In the genomic region with DNA sequence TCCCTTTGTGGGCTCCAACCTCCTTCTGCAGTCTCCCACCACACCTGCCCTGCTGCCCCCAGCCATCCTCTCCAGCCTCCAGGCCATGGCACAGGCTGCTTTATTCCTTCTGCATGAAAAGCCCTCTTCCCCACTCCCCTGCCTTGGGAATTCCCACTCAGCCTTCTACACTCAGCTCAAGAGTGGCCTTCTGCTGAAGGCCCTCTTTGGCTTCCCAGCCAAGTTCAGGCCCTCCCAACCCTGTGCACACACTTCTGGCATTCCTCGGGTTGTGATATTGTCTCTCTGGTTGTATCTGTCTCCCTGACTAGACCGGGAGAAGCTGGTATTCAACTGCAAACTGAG, we compare ENCODE assay signal across 16 cellular contexts. TPM values are rescaled to one million over a fixed set of nuclear protein-coding genes. Genes with fewer than 3 reads are reported as not detected.
DNase-seq lines count a peak whose midpoint lies in the region; ATAC-seq, FAIRE-seq and TF ChIP-seq lines count a peak whose summit lies in the region.
"Had no signal": no experiment of that assay in that cellular context is flagged by ENCODE, and none has a peak within 500 bp of the region (broad histone marks: within the 10 kb centered on the region; RNA-seq: fewer than 3 reads in every experiment).

No MANE protein-coding gene starts in this region.

- TF ChIP-seq CTCF in HepG2 (CRISPR knock-in tag; IDR thresholded peaks at IDR 0.05) (no peak), right lobe of liver (IDR thresholded peaks at IDR 0.05) (no peak), glutamatergic neuron (IDR thresholded peaks at IDR 0.05; ENCODE audit: partially characterized antibody, unreplicated experiment) (no peak), osteoblast (IDR thresholded peaks at IDR 0.05; ENCODE audit: extremely low read depth, low read depth, low read length) (no peak)

- H3K9me3 Mint-ChIP-seq in glutamatergic neuron (ENCODE audit: unreplicated experiment) = peaks cover 12% of the 10 kb centered on the region
- no peaks in the 10 kb centered on the region for H3K9me3 Mint-ChIP-seq in activated CD4-positive, alpha-beta T cell treated with anti-CD3 and anti-CD28 coated beads for 36 hours (ENCODE audit: low read depth)
- H3K9me3 Mint-ChIP-seq: activated naive CD4-positive, alpha-beta T cell treated with anti-CD3 and anti-CD28 coated beads, Interleukin-2, amount 50 U/mL, for 24 hours; stimulated activated naive CD8-positive, alpha-beta T cell treated with anti-CD3 and anti-CD28 coated beads, Interleukin-15, amount 100 ng/mL, for 72 hours had no signal

- ATAC-seq in HepG2 (peak; percentile 19), right lobe of liver (no peak), HG03469 (IDR thresholded peaks at IDR 0.05; ENCODE audit: unreplicated experiment) (no peak)
- no peak for ATAC-seq in activated CD4-positive, alpha-beta T cell treated with anti-CD3 and anti-CD28 coated beads for 36 hours
- ATAC-seq: activated CD8-positive, alpha-beta memory T cell treated with anti-CD3 and anti-CD28 coated beads, Interleukin-2, amount 10 ng/mL, durations not matched to agents 7 days and 5 days; stimulated activated naive CD8-positive, alpha-beta T cell treated with anti-CD3 and anti-CD28 coated beads, Interleukin-15, amount 100 ng/mL, for 72 hours had no signal

- H3K4me2 ChIP-seq in HepG2 (ENCODE audit: low read depth, low read length) (peak overlapping the region; percentile 91), osteoblast (ENCODE audit: insufficient read depth, low read length) (peak overlapping the region; percentile 34)

- H3K36me3 Mint-ChIP-seq in glutamatergic neuron (ENCODE audit: unreplicated experiment) = no peaks in the 10 kb centered on the region
- H3K36me3 Mint-ChIP-seq in activated CD4-positive, alpha-beta T cell treated with anti-CD3 and anti-CD28 coated beads for 36 hours (ENCODE audit: low read depth) = no peaks in the 10 kb centered on the region
- H3K36me3 Mint-ChIP-seq: activated CD8-positive, alpha-beta memory T cell treated with anti-CD3 and anti-CD28 coated beads, Interleukin-2, amount 10 ng/mL, durations not matched to agents 7 days and 5 days; activated naive CD4-positive, alpha-beta T cell treated with anti-CD3 and anti-CD28 coated beads, Interleukin-2, amount 50 U/mL, for 24 hours had no signal

- no TSS peak for BruUV-seq in HepG2 (replicated peaks; lab: Mats Ljungman, UMichigan)

- peaks cover 44% of the 10 kb centered on the region for H3K4me1 Mint-ChIP-seq in glutamatergic neuron (ENCODE audit: low read depth, unreplicated experiment)
- peaks cover 13% of the 10 kb centered on the region for H3K4me1 Mint-ChIP-seq in activated CD4-positive, alpha-beta T cell treated with anti-CD3 and anti-CD28 coated beads for 36 hours

- H3K9me3 ChIP-seq in HepG2 (ENCODE audit: low read length) = no peaks in the 10 kb centered on the region
- H3K9me3 ChIP-seq in right lobe of liver = no peaks in the 10 kb centered on the region
- no peaks in the 10 kb centered on the region for H3K9me3 ChIP-seq in osteoblast (ENCODE audit: low read depth, low read length)

- H3K27me3 ChIP-seq in HepG2 (ENCODE audit: control insufficient read depth in 1 of 2, insufficient read depth in 2 of 2, low read length in 2 of 2) = no peaks in the 10 kb centered on the region; a peak in 1 of 5 replicates
- H3K27me3 ChIP-seq in right lobe of liver = no peaks in the 10 kb centered on the region
- no peaks in the 10 kb centered on the region for H3K27me3 ChIP-seq in osteoblast (ENCODE audit: insufficient read depth, low read length)

- H3K27me3 Mint-ChIP-seq in glutamatergic neuron (ENCODE audit: unreplicated experiment) = peaks cover 19% of the 10 kb centered on the region
- peaks cover 7% of the 10 kb centered on the region for H3K27me3 Mint-ChIP-seq in activated CD4-positive, alpha-beta T cell treated with anti-CD3 and anti-CD28 coated beads for 36 hours

- POLR2A ChIA-PET in HepG2 (lab: Yijun Ruan, JAX) = interaction anchor here (0.7 to 3.4 kb wide), 9 partner anchors 10 to 155 kb away, joined by 3 to 26 read pairs (median 4); no protein-coding TSS in a partner anchor
- POLR2A ChIA-PET in activated CD4-positive, alpha-beta T cell treated with anti-CD3 and anti-CD28 coated beads for 36 hours (lab: Charles Lee) = no interaction called here

- intact Hi-C loops in HepG2 (cut with micrococcal nuclease; ENCODE audit: unreplicated experiment) = loop anchor here (1.0 to 5.0 kb wide), 3 partner anchors 16 to 151 kb away; no protein-coding TSS in a partner anchor
- intact Hi-C loops in right lobe of liver (cut with DNase I) = loop anchor here (10.0 kb wide), 2 partner anchors 49 to 149 kb away; no protein-coding TSS in a partner anchor
- intact Hi-C loops in activated CD4-positive, alpha-beta T cell treated with anti-CD3 and anti-CD28 coated beads for 36 hours (cut with DNase I, micrococcal nuclease) = loop anchor here in 1 of 2 experiments (5.0 kb wide), 1 partner anchor 51 kb away; no protein-coding TSS in a partner anchor

- CTCF ChIA-PET in HepG2 (lab: Yijun Ruan, JAX; ENCODE audit: low intra/inter-chr PET ratio, low total read pairs) = no interaction called here
- CTCF ChIA-PET in activated CD4-positive, alpha-beta T cell treated with anti-CD3 and anti-CD28 coated beads for 36 hours (lab: Charles Lee) = interaction anchor here (0.6 kb wide), 1 partner anchor 20 kb away, joined by 4 read pairs; no protein-coding TSS in a partner anchor

- H3K36me3 ChIP-seq in HepG2 (replicated peaks in 1 of 2; ENCODE audit: control insufficient read depth in 1 of 2, insufficient read depth in 2 of 2, low read length in 2 of 2) = peaks cover 4 to 34% of the 10 kb centered on the region in 2 experiments
- no peaks in the 10 kb centered on the region for H3K36me3 ChIP-seq in right lobe of liver
- H3K36me3 ChIP-seq in osteoblast (ENCODE audit: insufficient read depth, low read length) = peaks cover 11% of the 10 kb centered on the region

- H3K79me2 ChIP-seq in HepG2 (ENCODE audit: insufficient read depth, low read length) (peaks cover 99% of the 10 kb centered on the region), osteoblast (ENCODE audit: insufficient read depth, low read length) (peaks cover 90% of the 10 kb centered on the region)

- TF ChIP-seq EP300 in HepG2 (IDR thresholded peaks at IDR 0.05; ENCODE audit: low read depth in 2 of 2, low read length in 2 of 2) = no peak
- TF ChIP-seq EP300 in HepG2 (CRISPR knock-in tag; IDR thresholded peaks at IDR 0.05; ENCODE audit: borderline replicate concordance) = no peak

- in situ Hi-C loops in HepG2 (cut with HindIII; ENCODE audit: extremely low pct_ligation_motif_present, low pct_unique_long_range_greater_than_20kb) = no loop called here

- no peak for TF ChIP-seq POLR2A in HepG2 (IDR thresholded peaks at IDR 0.05; ENCODE audit: insufficient read depth in 1 of 2, low read depth in 2 of 2, low read length in 2 of 2)
- no peak for TF ChIP-seq POLR2A in right lobe of liver (IDR thresholded peaks at IDR 0.05)

- H3K27ac Mint-ChIP-seq in glutamatergic neuron (ENCODE audit: unreplicated experiment) = no peak overlapping the region
- H3K27ac Mint-ChIP-seq in activated CD4-positive, alpha-beta T cell treated with anti-CD3 and anti-CD28 coated beads for 36 hours = no peak overlapping the region
- H3K27ac Mint-ChIP-seq: activated CD8-positive, alpha-beta memory T cell treated with anti-CD3 and anti-CD28 coated beads, Interleukin-2, amount 10 ng/mL, durations not matched to agents 7 days and 5 days; activated naive CD4-positive, alpha-beta T cell treated with anti-CD3 and anti-CD28 coated beads, Interleukin-2, amount 50 U/mL, for 24 hours; stimulated activated naive CD8-positive, alpha-beta T cell treated with anti-CD3 and anti-CD28 coated beads, Interleukin-15, amount 100 ng/mL, for 72 hours had no signal

- no peak for DNase-seq in HepG2 (ENCODE audit: low spot score)
- no peak for DNase-seq in right lobe of liver
- DNase-seq in glutamatergic neuron = no peak
- no peak for DNase-seq in osteoblast (ENCODE audit: insufficient read length, low spot score, missing footprints)
- no peak for DNase-seq in middle frontal gyrus (ENCODE audit: extremely low spot score, low spot score)
- DNase-seq in SW480 (ENCODE audit: low spot score) = no peak
- DNase-seq in activated CD4-positive, alpha-beta T cell treated with anti-CD3 and anti-CD28 coated beads for 36 hours = no peak
- DNase-seq: activated CD8-positive, alpha-beta memory T cell treated with anti-CD3 and anti-CD28 coated beads, Interleukin-2, amount 10 ng/mL, durations not matched to agents 7 days and 5 days; NCI-H187; retina; stimulated activated naive CD8-positive, alpha-beta T cell treated with anti-CD3 and anti-CD28 coated beads, Interleukin-15, amount 100 ng/mL, for 72 hours had no signal

- H3K4me3 Mint-ChIP-seq in glutamatergic neuron (ENCODE audit: unreplicated experiment) = peak overlapping the region; percentile 84
- no peak overlapping the region for H3K4me3 Mint-ChIP-seq in activated CD4-positive, alpha-beta T cell treated with anti-CD3 and anti-CD28 coated beads for 36 hours
- H3K4me3 Mint-ChIP-seq: activated CD8-positive, alpha-beta memory T cell treated with anti-CD3 and anti-CD28 coated beads, Interleukin-2, amount 10 ng/mL, durations not matched to agents 7 days and 5 days; activated naive CD4-positive, alpha-beta T cell treated with anti-CD3 and anti-CD28 coated beads, Interleukin-2, amount 50 U/mL, for 24 hours; stimulated activated naive CD8-positive, alpha-beta T cell treated with anti-CD3 and anti-CD28 coated beads, Interleukin-15, amount 100 ng/mL, for 72 hours had no signal

- H3K4me3 ChIP-seq in HepG2 (replicated peaks in 1 of 3; ENCODE audit: insufficient read depth in 1 of 3, low read depth in 2 of 3, low read length in 3 of 3) (peak overlapping the region; percentile 82 to 96 (median 95)), right lobe of liver (no peak overlapping the region), osteoblast (ENCODE audit: insufficient read depth, low read length) (peak overlapping the region; percentile 21)

- H3K27ac ChIP-seq in HepG2 (ENCODE audit: extremely low read length, insufficient read depth, low read length) (peak overlapping the region; percentile 83), right lobe of liver (peak overlapping the region in 1 of 3 donors; percentile 13), osteoblast (ENCODE audit: low read depth, low read length) (peak overlapping the region; percentile 82)
- H3K27ac ChIP-seq: WERI-Rb-1 had no signal

- 6% methylated on average over 2 of the region's 2 CpGs for WGBS in HepG2 (ENCODE audit: low lambda C conversion rate)
- 21% methylated on average over 2 of the region's 2 CpGs for WGBS in right lobe of liver (ENCODE audit: insufficient coverage, low coverage, low lambda C conversion rate, missing lambda C conversion rate)

- FAIRE-seq in HepG2 (lab: Jason Lieb, UNC) = no peak
- FAIRE-seq: colon, H54 had no signal

- H4K20me1 ChIP-seq in HepG2 (ENCODE audit: insufficient read depth, low read length) = peaks cover 33% of the 10 kb centered on the region
- peaks cover 56% of the 10 kb centered on the region for H4K20me1 ChIP-seq in osteoblast (ENCODE audit: insufficient read depth, low read length)

- peak overlapping the region; percentile 95 for H3K9ac ChIP-seq in HepG2 (ENCODE audit: insufficient read depth, low read depth, low read length)

- H3K4me1 ChIP-seq in HepG2 (ENCODE audit: insufficient read depth, low read length) = peaks cover 80% of the 10 kb centered on the region
- peaks cover 0 to 79% (median 31%) of the 10 kb centered on the region in 4 donors for H3K4me1 ChIP-seq in right lobe of liver
- H3K4me1 ChIP-seq in osteoblast (ENCODE audit: insufficient read depth, low read length) = peaks cover 52% of the 10 kb centered on the region

- H2AFZ ChIP-seq in HepG2 (ENCODE audit: low read length) = no peak overlapping the region
- no peak overlapping the region for H2AFZ ChIP-seq in osteoblast (ENCODE audit: low read length)

- no peak for TF ChIP-seq RAD21 in HepG2 (CRISPR knock-in tag; IDR thresholded peaks at IDR 0.05)

RNA-seq across cellular contexts. Expression of gene SHB, which starts 5.7 kb away (rescaled TPM):
- total RNA-seq in HepG2 (2016; rRNA removed; fragmentation: Illumina TruSeq; extraction: Trizol) (14.7 and 19.4 TPM in 2 replicates), right lobe of liver (10 to 100 TPM; 12.0 to 43.1 (median 21.9) TPM), glutamatergic neuron (ENCODE audit: unreplicated experiment) (31.7 TPM), osteoblast (8.8 and 9.4 TPM in 2 replicates)
- 7.3 and 8.2 TPM in 2 replicates for total RNA-seq in HepG2 (2016; cell fraction: cytosol; rRNA removed; fragmentation: Illumina TruSeq; extraction: Trizol; ENCODE audit: low read depth)
- 12.9 and 18.0 TPM in 2 replicates for total RNA-seq in HepG2 (2016; cell fraction: insoluble cytoplasmic fraction; rRNA removed; fragmentation: Illumina TruSeq; extraction: Trizol)
- total RNA-seq in HepG2 (2016; cell fraction: membrane; rRNA removed; fragmentation: Illumina TruSeq; extraction: Trizol) = 16.0 and 20.4 TPM in 2 replicates
- 12.0 and 14.5 TPM in 2 replicates for total RNA-seq in HepG2 (2016; cell fraction: nucleus; rRNA removed; fragmentation: Illumina TruSeq; extraction: Trizol)
- 20.7 and 25.3 TPM in 2 replicates for polyA plus RNA-seq in HepG2 (2011; rRNA removed)
- 19.8 and 24.1 TPM in 2 replicates for polyA plus RNA-seq in HepG2 (2011; cell fraction: cytosol; rRNA removed)
- 26.3 and 29.8 TPM in 2 replicates for polyA plus RNA-seq in HepG2 (2011; cell fraction: nucleus; rRNA removed)
- polyA plus RNA-seq in HepG2 (2012) = 16.2 and 22.8 TPM in 2 replicates
- polyA plus RNA-seq in HepG2 (2016; cell fraction: cytosol; fragmentation: Illumina TruSeq; extraction: Trizol; ENCODE audit: low read depth) = 9.0 and 11.2 TPM in 2 replicates
- 21.3 and 23.2 TPM in 2 replicates for polyA plus RNA-seq in HepG2 (2016; cell fraction: insoluble cytoplasmic fraction; fragmentation: Illumina TruSeq; extraction: Trizol; ENCODE audit: low read depth)
- polyA plus RNA-seq in HepG2 (2016; cell fraction: membrane; fragmentation: Illumina TruSeq; extraction: Trizol; ENCODE audit: low read depth) = 18.0 and 21.9 TPM in 2 replicates
- 17.6 and 17.8 TPM in 2 replicates for polyA plus RNA-seq in HepG2 (2016; cell fraction: nucleus; fragmentation: Illumina TruSeq; extraction: Trizol; ENCODE audit: insufficient read depth, low read depth)
- polyA minus RNA-seq in HepG2 (2011; rRNA and poly(A)+ RNA removed; ENCODE audit: low replicate concordance) = 8.6 and 37.7 TPM in 2 replicates
- 28.1 and 28.8 TPM in 2 replicates for polyA minus RNA-seq in HepG2 (2011; cell fraction: cytosol; rRNA and poly(A)+ RNA removed)
- 42.1 and 49.2 TPM in 2 replicates for polyA minus RNA-seq in HepG2 (2011; cell fraction: nucleus; rRNA and poly(A)+ RNA removed)
- 1 to 10 TPM; 1.2 to 1.3 TPM for total RNA-seq in activated CD4-positive, alpha-beta T cell treated with anti-CD3 and anti-CD28 coated beads for 36 hours

Comparison
In these comparisons a context has a peak if more than half of its experiments do, and no peak if none do; other contexts are left out.
1. H3K4me3 ChIP-seq: peak in HepG2 (3 of 3) and osteoblast (single experiment); none in right lobe of liver (0 of 3).